Comparison of ENCODE assay signal across 13 cellular contexts in genomic region chr10:51524041-51524440, GRCh38.
A peak's percentile ranks its signal among the peaks of the same experiment; 100 is the strongest.
DNase-seq lines count a peak whose midpoint lies in the region; ATAC-seq and TF ChIP-seq lines count a peak whose summit lies in the region.
"Had no signal": no experiment of that assay in that cellular context is flagged by ENCODE, and none has a peak within 500 bp of the region (broad histone marks: within the 10 kb centered on the region; RNA-seq: fewer than 3 reads in every experiment).

No MANE protein-coding gene starts in this region.

- no peak overlapping the region for H2AK9ac ChIP-seq in IMR-90 (replicated peaks; ENCODE audit: low read depth, low read length, poor library complexity)

- peak; percentile 8 for DNase-seq in BJ (ENCODE audit: low read depth)
- DNase-seq in IMR-90, result peak; percentile 79
- peak; percentile 16 for DNase-seq in epithelial cell of esophagus (ENCODE audit: low read depth)
- DNase-seq in mesenchymal stem cell, result peak; percentile 52
- DNase-seq in activated CD8-positive, alpha-beta memory T cell treated with anti-CD3 and anti-CD28 coated beads, Interleukin-2, amount 50 U/mL, for 4 hours, result no peak
- no peak for DNase-seq in head of caudate nucleus
- DNase-seq in MM.1S, result no peak
- DNase-seq in ureter (ENCODE audit: low spot score), result no peak
- DNase-seq: C1 segment of cervical spinal cord, NCI-H1048, NCI-H146, NCI-H2107, NCI-H345 had no signal

- H4K20me1 ChIP-seq in IMR-90 (ENCODE audit: insufficient read depth, low read length) (no peaks in the 10 kb centered on the region; the same call in 1 of the 2 replicates), MM.1S (ENCODE audit: insufficient read depth, low read length) (no peaks in the 10 kb centered on the region)

- H3K9ac ChIP-seq in IMR-90 (ENCODE audit: low read depth, low read length), result no peak overlapping the region
- H3K9ac ChIP-seq in mesenchymal stem cell (ENCODE audit: low read length), result no peak overlapping the region
- H3K9ac ChIP-seq in MM.1S (ENCODE audit: low read length), result no peak overlapping the region

- POLR2A ChIA-PET in BJ (lab: Charles Lee) (no interaction called here), IMR-90 (lab: Charles Lee; ENCODE audit: unreplicated experiment) (no interaction called here)

- no peak for TF ChIP-seq POLR2A in IMR-90 (IDR thresholded peaks at IDR 0.05; ENCODE audit: low read depth, low read length)

- H2AK5ac ChIP-seq in IMR-90 (ENCODE audit: low read depth, low read length) (no peak overlapping the region), mesenchymal stem cell (ENCODE audit: low read length, severe bottlenecking) (no peak overlapping the region)

- H2BK120ac ChIP-seq in IMR-90 (ENCODE audit: low read depth, low read length), result no peak overlapping the region
- H2BK120ac ChIP-seq in mesenchymal stem cell (ENCODE audit: low read depth, low read length), result no peak overlapping the region

- no peaks in the 10 kb centered on the region for H3K9me1 ChIP-seq in IMR-90 (ENCODE audit: insufficient read depth, low read length)

- H4K5ac ChIP-seq in IMR-90 (ENCODE audit: low read depth, low read length), result no peak overlapping the region

- H3K9me2 ChIP-seq in MM.1S (replicated peaks; ENCODE audit: insufficient read depth, low read length), result no peaks in the 10 kb centered on the region

- no peaks in the 10 kb centered on the region for H3K27me3 ChIP-seq in BJ (ENCODE audit: control insufficient read depth, insufficient read depth, low read length)
- no peaks in the 10 kb centered on the region for H3K27me3 ChIP-seq in IMR-90 (ENCODE audit: control insufficient read depth, insufficient read depth, low read length)
- H3K27me3 ChIP-seq in mesenchymal stem cell (ENCODE audit: control insufficient read depth in 1 of 2, insufficient read depth in 1 of 2, low read length in 2 of 2), result no peaks in the 10 kb centered on the region
- H3K27me3 ChIP-seq in MM.1S (replicated peaks; ENCODE audit: insufficient read depth, low read length), result no peaks in the 10 kb centered on the region

- in situ Hi-C loops in IMR-90 (cut with MboI; ENCODE audit: low sequenced_read_pairs), result no loop called here

- H3K23ac ChIP-seq in IMR-90 (ENCODE audit: low read depth, low read length) (no peak overlapping the region), mesenchymal stem cell (ENCODE audit: low read length in 2 of 2) (no peak overlapping the region)

- no peak overlapping the region for H3K27ac ChIP-seq in IMR-90 (ENCODE audit: insufficient read depth, low read length)
- no peak overlapping the region for H3K27ac ChIP-seq in mesenchymal stem cell (ENCODE audit: low read length, poor library complexity, severe bottlenecking)
- no peak overlapping the region for H3K27ac ChIP-seq in MM.1S (ENCODE audit: low read length)

- H3K4me3 ChIP-seq in BJ (ENCODE audit: low read depth, low read length), result no peak overlapping the region
- no peak overlapping the region for H3K4me3 ChIP-seq in IMR-90 (ENCODE audit: insufficient read depth, low read depth, low read length)
- no peak overlapping the region for H3K4me3 ChIP-seq in epithelial cell of esophagus (ENCODE audit: low read length)
- H3K4me3 ChIP-seq in mesenchymal stem cell (ENCODE audit: insufficient read depth in 1 of 2, low read depth in 1 of 2, low read length in 2 of 2), result no peak overlapping the region
- H3K4me3 ChIP-seq in MM.1S (ENCODE audit: low read length), result no peak overlapping the region

- H3K14ac ChIP-seq in IMR-90 (replicated peaks; ENCODE audit: low read depth, low read length), result no peak overlapping the region
- no peak overlapping the region for H3K14ac ChIP-seq in mesenchymal stem cell (ENCODE audit: low read length in 2 of 2)

- no peak overlapping the region for H2BK12ac ChIP-seq in mesenchymal stem cell (ENCODE audit: low read length in 2 of 2)

- no CpG with 5 or more reads among the region's 1 CpG for WGBS in IMR-90 (ENCODE audit: extremely low coverage in 2 of 2, insufficient read length in 1 of 2), 2 experiments
- 43% methylated on average over 1 of the region's 1 CpG for WGBS in mesenchymal stem cell

- H3F3A ChIP-seq in MM.1S (ENCODE audit: insufficient read depth, low read length), result no peaks in the 10 kb centered on the region

- H3K79me1 ChIP-seq in IMR-90 (ENCODE audit: low read depth in 1 of 2, low read length in 2 of 2), result peaks cover 0 to 8% of the 10 kb centered on the region in 2 experiments; a peak in 1 of 4 replicates
- H3K79me1 ChIP-seq in mesenchymal stem cell (replicated peaks; ENCODE audit: low read length, poor library complexity, severe bottlenecking), result no peaks in the 10 kb centered on the region

- dilution Hi-C loops in IMR-90 (cut with HindIII; ENCODE audit: low sequenced_read_pairs, unreplicated experiment), result no loop called here

- H3K36me3 ChIP-seq in BJ (ENCODE audit: control insufficient read depth, insufficient read depth, low read length) (no peaks in the 10 kb centered on the region), IMR-90 (ENCODE audit: control insufficient read depth, insufficient read depth, low read length) (no peaks in the 10 kb centered on the region), mesenchymal stem cell (ENCODE audit: control insufficient read depth in 1 of 2, insufficient read depth in 2 of 2, low read depth in 1 of 2, low read length in 2 of 2) (no peaks in the 10 kb centered on the region), MM.1S (replicated peaks; ENCODE audit: insufficient read depth, low read length) (no peaks in the 10 kb centered on the region)

- H4K8ac ChIP-seq in IMR-90 (ENCODE audit: low read depth in 2 of 2, low read length in 2 of 2) (no peak overlapping the region), mesenchymal stem cell (ENCODE audit: low read length) (no peak overlapping the region)

- no peak overlapping the region for H4K91ac ChIP-seq in IMR-90 (ENCODE audit: insufficient read depth, low read depth, low read length)
- no peak overlapping the region for H4K91ac ChIP-seq in mesenchymal stem cell (ENCODE audit: low read length)

- CTCF ChIA-PET in BJ (lab: Yijun Ruan, JAX), result no interaction called here
- CTCF ChIA-PET in IMR-90 (lab: Yijun Ruan, JAX), result interaction anchor here (0.6 kb wide), 1 partner anchor 8 kb away, joined by 3 read pairs; no protein-coding TSS in a partner anchor

- no peak overlapping the region for H2BK20ac ChIP-seq in IMR-90 (ENCODE audit: low read depth, low read length)

- H3K4me2 ChIP-seq in IMR-90 (ENCODE audit: low read depth, low read length) (0 out of 2 replicates have a peak overlapping the region, but pooled peaks have one; percentile 38), mesenchymal stem cell (ENCODE audit: low read length, poor library complexity, severe bottlenecking) (no peak overlapping the region), MM.1S (ENCODE audit: low read depth, low read length) (no peak overlapping the region)

- ATAC-seq in IMR-90 (ENCODE audit: low read depth), result peak; percentile 82

- no peak overlapping the region for H2BK5ac ChIP-seq in IMR-90 (ENCODE audit: low read depth, low read length, poor library complexity, severe bottlenecking)
- H2BK5ac ChIP-seq in mesenchymal stem cell (ENCODE audit: low read depth, low read length, poor library complexity, severe bottlenecking), result no peak overlapping the region

- no peaks in the 10 kb centered on the region for H3K79me2 ChIP-seq in MM.1S (ENCODE audit: low read length)

- BruUV-seq in IMR-90 (replicated peaks; lab: Mats Ljungman, UMichigan), result no TSS peak

- H3K4ac ChIP-seq in IMR-90 (ENCODE audit: low read depth, low read length) (no peak overlapping the region), mesenchymal stem cell (ENCODE audit: low read depth in 1 of 2, low read length in 2 of 2) (no peak overlapping the region)

- no peak for TF ChIP-seq RAD21 in IMR-90 (IDR thresholded peaks at IDR 0.05; ENCODE audit: low read length)

- H3K56ac ChIP-seq in IMR-90 (ENCODE audit: extremely low read depth, insufficient read depth, low read length), result no peak overlapping the region

- intact Hi-C loops in IMR-90 (cut with micrococcal nuclease), result loop anchor here (10.0 kb wide), 2 partner anchors 441 to 459 kb away; no protein-coding TSS in a partner anchor
- intact Hi-C loops in head of caudate nucleus (cut with DNase I), result no loop called here

- H2AFZ ChIP-seq in IMR-90 (replicated peaks; ENCODE audit: low read length, poor library complexity), result no peak overlapping the region
- no peak overlapping the region for H2AFZ ChIP-seq in mesenchymal stem cell (ENCODE audit: low read depth, low read length)
- H2AFZ ChIP-seq in MM.1S (ENCODE audit: low read length), result no peak overlapping the region

- H3K4me1 ChIP-seq in IMR-90 (ENCODE audit: control insufficient read depth, insufficient read depth, low read length), result peaks cover 6% of the 10 kb centered on the region
- no peaks in the 10 kb centered on the region for H3K4me1 ChIP-seq in mesenchymal stem cell (ENCODE audit: control insufficient read depth, insufficient read depth, low read depth, low read length)
- H3K4me1 ChIP-seq in MM.1S (ENCODE audit: low read length), result no peaks in the 10 kb centered on the region

- no peak for TF ChIP-seq CTCF in BJ (IDR thresholded peaks at IDR 0.05; ENCODE audit: insufficient read depth, low read depth, low read length)
- TF ChIP-seq CTCF in IMR-90 (conservative IDR thresholded peaks at IDR 0.05; ENCODE audit: low read depth, low read length), result no peak
- no peak for TF ChIP-seq CTCF in epithelial cell of esophagus (IDR thresholded peaks at IDR 0.05; ENCODE audit: insufficient read depth, low read depth, low read length, missing control alignments)
- TF ChIP-seq CTCF in MM.1S (IDR thresholded peaks at IDR 0.05; ENCODE audit: low read length), result no peak

- H3K9me3 ChIP-seq in IMR-90 (ENCODE audit: control insufficient read depth, insufficient read depth, low read length) (no peaks in the 10 kb centered on the region), mesenchymal stem cell (ENCODE audit: control insufficient read depth, low read length) (no peaks in the 10 kb centered on the region), MM.1S (replicated peaks; ENCODE audit: insufficient read depth, low read length) (no peaks in the 10 kb centered on the region)

- H3K18ac ChIP-seq in IMR-90 (ENCODE audit: low read depth, low read length), result no peak overlapping the region
- no peak overlapping the region for H3K18ac ChIP-seq in mesenchymal stem cell (ENCODE audit: low read depth in 1 of 2, low read length in 2 of 2)

- no peak overlapping the region for H2BK15ac ChIP-seq in IMR-90 (ENCODE audit: low read depth, low read length)
- no peak overlapping the region for H2BK15ac ChIP-seq in mesenchymal stem cell (ENCODE audit: low read depth, poor library complexity, severe bottlenecking)

TF ChIP-seq in IMR-90, 13 proteins besides CTCF, POLR2A, EP300 and RAD21 (continues in another document):
- TF ChIP-seq RCOR1 (IDR thresholded peaks at IDR 0.05; ENCODE audit: insufficient replicate concordance, low read length) (no peak), BHLHE40 (IDR thresholded peaks at IDR 0.05; ENCODE audit: low read depth, low read length) (no peak), MAFK (IDR thresholded peaks at IDR 0.05; ENCODE audit: low read depth, low read length) (no peak), FOS (IDR thresholded peaks at IDR 0.05; ENCODE audit: low read depth, low read length) (no peak), CEBPB (IDR thresholded peaks at IDR 0.05; ENCODE audit: low read depth, low read length) (peak; percentile 92), SMC3 (IDR thresholded peaks at IDR 0.05; ENCODE audit: low read depth, low read length) (no peak)

Comparison
In these comparisons a context has a peak if more than half of its experiments do, and no peak if none do; other contexts are left out.
1. DNase-seq: peak in BJ (single experiment), IMR-90 (single experiment), epithelial cell of esophagus (single experiment) and mesenchymal stem cell (single experiment); none in activated CD8-positive, alpha-beta memory T cell treated with anti-CD3 and anti-CD28 coated beads, Interleukin-2, amount 50 U/mL, for 4 hours (single experiment), head of caudate nucleus (0 of 42), MM.1S (single experiment) and ureter (single experiment).